ENCODE assay signal across 11 cellular contexts in the genomic region with DNA sequence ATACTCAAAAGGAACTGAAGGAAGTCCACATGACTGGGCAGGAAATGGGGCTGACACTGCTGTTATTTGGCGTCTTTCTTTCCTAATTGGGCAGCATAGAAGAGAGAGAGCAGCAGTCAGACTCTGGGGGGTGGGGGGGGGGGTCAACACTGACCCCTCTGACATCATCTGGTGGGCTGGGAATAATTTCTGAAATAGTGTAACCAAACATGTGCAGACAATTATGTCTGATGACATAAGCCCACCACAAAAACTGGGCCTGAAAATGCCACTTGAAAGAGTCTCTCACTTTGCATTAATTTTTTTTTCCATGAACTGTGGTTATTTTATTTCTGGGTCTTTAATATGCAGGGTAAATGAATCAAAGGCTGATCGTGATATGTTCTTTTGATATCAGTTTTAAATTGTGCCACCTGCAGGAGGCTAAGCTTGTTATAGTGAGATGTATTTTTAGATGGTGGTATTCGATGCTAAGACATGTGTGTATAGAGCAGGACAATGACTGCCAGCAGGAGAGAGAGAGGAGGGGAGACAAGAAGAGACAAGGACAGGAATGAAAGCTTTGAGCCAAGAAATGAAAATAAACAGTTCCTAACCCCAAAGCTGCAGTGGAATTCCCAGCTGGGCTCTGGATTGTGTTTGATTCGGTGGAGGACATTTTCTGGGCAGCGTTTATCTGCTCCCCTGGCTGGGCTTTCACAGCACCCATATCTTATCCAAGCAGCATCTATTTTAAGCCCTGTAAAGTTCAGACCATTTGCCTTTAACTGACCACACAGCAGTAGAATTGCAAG.
A peak's percentile ranks its signal among the peaks of the same experiment; 100 is the strongest.
DNase-seq lines count a peak whose midpoint lies in the region; ATAC-seq and TF ChIP-seq lines count a peak whose summit lies in the region.
"Had no signal": no experiment of that assay in that cellular context is flagged by ENCODE, and none has a peak within 500 bp of the region (broad histone marks: within the 10 kb centered on the region; RNA-seq: fewer than 3 reads in every experiment).

No MANE protein-coding gene starts in this region.

- H2BK5ac ChIP-seq in IMR-90 (ENCODE audit: low read depth, low read length, poor library complexity, severe bottlenecking) (no peak overlapping the region), mesenchymal stem cell (ENCODE audit: low read depth, low read length, poor library complexity, severe bottlenecking) (no peak overlapping the region)

- H3K18ac ChIP-seq in IMR-90 (ENCODE audit: low read depth, low read length) (no peak overlapping the region), mesenchymal stem cell (ENCODE audit: low read depth in 1 of 2, low read length in 2 of 2) (no peak overlapping the region)

- H3K4me2 ChIP-seq in IMR-90 (ENCODE audit: low read depth, low read length) (0 out of 2 replicates have a peak overlapping the region, but pooled peaks have one; percentile 21), mesenchymal stem cell (ENCODE audit: low read length, poor library complexity, severe bottlenecking) (no peak overlapping the region), osteoblast (ENCODE audit: insufficient read depth, low read length) (no peak overlapping the region)

- peaks cover 2% of the 10 kb centered on the region; the same call in 1 of the 2 replicates for H3K9me1 ChIP-seq in IMR-90 (ENCODE audit: insufficient read depth, low read length)

- H2AFZ ChIP-seq in IMR-90 (replicated peaks; ENCODE audit: low read length, poor library complexity): peak overlapping the region; percentile 0
- H2AFZ ChIP-seq in mesenchymal stem cell (ENCODE audit: low read depth, low read length): no peak overlapping the region
- no peak overlapping the region for H2AFZ ChIP-seq in osteoblast (ENCODE audit: low read length)

- H3K27me3 ChIP-seq in IMR-90 (ENCODE audit: control insufficient read depth, insufficient read depth, low read length) (no peaks in the 10 kb centered on the region), ectodermal cell (ENCODE audit: control insufficient read depth, insufficient read depth, low read length, poor library complexity, severe bottlenecking) (no peaks in the 10 kb centered on the region), mesenchymal stem cell (ENCODE audit: control insufficient read depth in 1 of 2, insufficient read depth in 1 of 2, low read length in 2 of 2) (no peaks in the 10 kb centered on the region), tibial artery (no peaks in the 10 kb centered on the region), osteoblast (ENCODE audit: insufficient read depth, low read length) (no peaks in the 10 kb centered on the region), Peyer's patch (no peaks in the 10 kb centered on the region)

- H2BK20ac ChIP-seq in IMR-90 (ENCODE audit: low read depth, low read length): no peak overlapping the region

- ATAC-seq in IMR-90 (ENCODE audit: low read depth) (peak; percentile 88), HG02642 (IDR thresholded peaks at IDR 0.05; ENCODE audit: poor library complexity, unreplicated experiment) (no peak)

- no TSS peak for BruUV-seq in IMR-90 (replicated peaks; lab: Mats Ljungman, UMichigan)

- H3K14ac ChIP-seq in IMR-90 (replicated peaks; ENCODE audit: low read depth, low read length) (no peak overlapping the region), mesenchymal stem cell (ENCODE audit: low read length in 2 of 2) (no peak overlapping the region)

- no peak overlapping the region; the same call in 1 of the 2 replicates for H4K5ac ChIP-seq in IMR-90 (ENCODE audit: low read depth, low read length)

- H3K4me1 ChIP-seq in IMR-90 (ENCODE audit: control insufficient read depth, insufficient read depth, low read length) (peaks cover 5% of the 10 kb centered on the region), ectodermal cell (ENCODE audit: control insufficient read depth, insufficient read depth, low read length) (peaks cover 15% of the 10 kb centered on the region), mesenchymal stem cell (ENCODE audit: control insufficient read depth, insufficient read depth, low read depth, low read length) (no peaks in the 10 kb centered on the region), tibial artery (peaks cover 0 to 18% (median 10%) of the 10 kb centered on the region in 4 donors), osteoblast (ENCODE audit: insufficient read depth, low read length) (no peaks in the 10 kb centered on the region), Peyer's patch (no peaks in the 10 kb centered on the region)

- H4K20me1 ChIP-seq in IMR-90 (ENCODE audit: insufficient read depth, low read length) (no peaks in the 10 kb centered on the region), osteoblast (ENCODE audit: insufficient read depth, low read length) (no peaks in the 10 kb centered on the region)

- H3K4ac ChIP-seq in IMR-90 (ENCODE audit: low read depth, low read length) (no peak overlapping the region), mesenchymal stem cell (ENCODE audit: low read depth in 1 of 2, low read length in 2 of 2) (no peak overlapping the region)

- H3K23ac ChIP-seq in IMR-90 (ENCODE audit: low read depth, low read length) (0 out of 2 replicates have a peak overlapping the region, but pooled peaks have one; percentile 9), mesenchymal stem cell (ENCODE audit: low read length in 2 of 2) (no peak overlapping the region)

- H3K79me1 ChIP-seq in IMR-90 (ENCODE audit: low read depth in 1 of 2, low read length in 2 of 2) (no peaks in the 10 kb centered on the region), mesenchymal stem cell (replicated peaks; ENCODE audit: low read length, poor library complexity, severe bottlenecking) (no peaks in the 10 kb centered on the region)

- H4K91ac ChIP-seq in IMR-90 (ENCODE audit: insufficient read depth, low read depth, low read length): no peak overlapping the region
- H4K91ac ChIP-seq in mesenchymal stem cell (ENCODE audit: low read length): no peak overlapping the region

- no peak for TF ChIP-seq RAD21 in IMR-90 (IDR thresholded peaks at IDR 0.05; ENCODE audit: low read length)

- H2AK5ac ChIP-seq in IMR-90 (ENCODE audit: low read depth, low read length) (no peak overlapping the region), mesenchymal stem cell (ENCODE audit: low read length, severe bottlenecking) (no peak overlapping the region)

- H3K9me3 ChIP-seq in IMR-90 (ENCODE audit: control insufficient read depth, insufficient read depth, low read length): no peaks in the 10 kb centered on the region
- H3K9me3 ChIP-seq in ectodermal cell (ENCODE audit: control insufficient read depth, low read length): no peaks in the 10 kb centered on the region
- no peaks in the 10 kb centered on the region for H3K9me3 ChIP-seq in mesenchymal stem cell (ENCODE audit: control insufficient read depth, low read length)
- H3K9me3 ChIP-seq in tibial artery: no peaks in the 10 kb centered on the region
- H3K9me3 ChIP-seq in osteoblast (ENCODE audit: low read depth, low read length): no peaks in the 10 kb centered on the region
- no peaks in the 10 kb centered on the region for H3K9me3 ChIP-seq in Peyer's patch

- H4K8ac ChIP-seq in IMR-90 (ENCODE audit: low read depth in 2 of 2, low read length in 2 of 2) (no peak overlapping the region), mesenchymal stem cell (ENCODE audit: low read length) (no peak overlapping the region)

- H2BK12ac ChIP-seq in mesenchymal stem cell (ENCODE audit: low read length in 2 of 2): no peak overlapping the region

- POLR2A ChIA-PET in IMR-90 (lab: Charles Lee; ENCODE audit: unreplicated experiment): no interaction called here

- intact Hi-C loops in IMR-90 (cut with micrococcal nuclease): no loop called here
- intact Hi-C loops in tibial artery (cut with DNase I; ENCODE audit: low total_unique reads): no loop called here

- H3K79me2 ChIP-seq in osteoblast (ENCODE audit: insufficient read depth, low read length): no peaks in the 10 kb centered on the region

- H3K36me3 ChIP-seq in IMR-90 (ENCODE audit: control insufficient read depth, insufficient read depth, low read length) (peaks cover 27% of the 10 kb centered on the region), ectodermal cell (ENCODE audit: control insufficient read depth, insufficient read depth, low read length) (peaks cover 14% of the 10 kb centered on the region), mesenchymal stem cell (ENCODE audit: control insufficient read depth in 1 of 2, insufficient read depth in 2 of 2, low read depth in 1 of 2, low read length in 2 of 2) (peaks cover 6 to 82% of the 10 kb centered on the region in 2 experiments), tibial artery (peaks cover 6 to 40% (median 32%) of the 10 kb centered on the region in 3 donors), osteoblast (ENCODE audit: insufficient read depth, low read length) (no peaks in the 10 kb centered on the region), Peyer's patch (peaks cover 0 to 20% (median 0%) of the 10 kb centered on the region in 3 donors)

- in situ Hi-C loops in IMR-90 (cut with MboI; ENCODE audit: low sequenced_read_pairs): no loop called here

- H2AK9ac ChIP-seq in IMR-90 (replicated peaks; ENCODE audit: low read depth, low read length, poor library complexity): no peak overlapping the region

- H2BK120ac ChIP-seq in IMR-90 (ENCODE audit: low read depth, low read length) (no peak overlapping the region; the same call in 1 of the 2 replicates), mesenchymal stem cell (ENCODE audit: low read depth, low read length) (no peak overlapping the region)

- H3K9ac ChIP-seq in IMR-90 (ENCODE audit: low read depth, low read length) (no peak overlapping the region), mesenchymal stem cell (ENCODE audit: low read length) (no peak overlapping the region)

- no peak overlapping the region for H3K4me3 ChIP-seq in IMR-90 (ENCODE audit: insufficient read depth, low read depth, low read length)
- no peak overlapping the region for H3K4me3 ChIP-seq in ectodermal cell (ENCODE audit: insufficient read depth, low read depth, low read length)
- H3K4me3 ChIP-seq in mesenchymal stem cell (ENCODE audit: insufficient read depth in 1 of 2, low read depth in 1 of 2, low read length in 2 of 2): no peak overlapping the region
- H3K4me3 ChIP-seq in tibial artery: no peak overlapping the region
- no peak overlapping the region for H3K4me3 ChIP-seq in osteoblast (ENCODE audit: insufficient read depth, low read length)
- H3K4me3 ChIP-seq in Peyer's patch: no peak overlapping the region

- H2BK15ac ChIP-seq in IMR-90 (ENCODE audit: low read depth, low read length) (no peak overlapping the region), mesenchymal stem cell (ENCODE audit: low read depth, poor library complexity, severe bottlenecking) (no peak overlapping the region)

- no peak for TF ChIP-seq POLR2A in IMR-90 (IDR thresholded peaks at IDR 0.05; ENCODE audit: low read depth, low read length)
- no peak for TF ChIP-seq POLR2A in Peyer's patch (IDR thresholded peaks at IDR 0.05)

- peak; percentile 79 for DNase-seq in IMR-90
- peak; percentile 77 for DNase-seq in mesenchymal stem cell
- DNase-seq in tibial artery: no peak
- no peak for DNase-seq in cerebellum (ENCODE audit: low spot score)
- no peak for DNase-seq in osteoblast (ENCODE audit: insufficient read length, low spot score, missing footprints)
- DNase-seq in Peyer's patch: no peak
- DNase-seq: islet precursor cell; RPMI8226; stimulated activated CD4-positive, alpha-beta T cell treated with anti-CD3 and anti-CD28 coated beads, Interleukin-2, amount 100 ng/mL, for 48 hours had no signal

- H3K27ac ChIP-seq in IMR-90 (ENCODE audit: insufficient read depth, low read length) (no peak overlapping the region), ectodermal cell (ENCODE audit: insufficient read depth, low read depth, low read length, poor library complexity, severe bottlenecking) (peak overlapping the region; percentile 22), mesenchymal stem cell (ENCODE audit: low read length, poor library complexity, severe bottlenecking) (peak overlapping the region; percentile 21), tibial artery (peak overlapping the region; percentile 10 to 41), osteoblast (ENCODE audit: low read depth, low read length) (no peak overlapping the region), Peyer's patch (peak overlapping the region in 1 of 4 donors; percentile 63)

- no peak overlapping the region for H3K56ac ChIP-seq in IMR-90 (ENCODE audit: extremely low read depth, insufficient read depth, low read length)

- CTCF ChIA-PET in IMR-90 (lab: Yijun Ruan, JAX): interaction anchor here (1.2 kb wide), 1 partner anchor 263 kb away, joined by 4 read pairs; no protein-coding TSS in a partner anchor

- TF ChIP-seq CTCF in IMR-90 (conservative IDR thresholded peaks at IDR 0.05; ENCODE audit: low read depth, low read length) (0 out of 2 replicates have a peak, but pooled peaks have one; percentile 16), tibial artery (IDR thresholded peaks at IDR 0.05) (no peak), osteoblast (IDR thresholded peaks at IDR 0.05; ENCODE audit: extremely low read depth, low read depth, low read length) (no peak), Peyer's patch (IDR thresholded peaks at IDR 0.05) (no peak)

- dilution Hi-C loops in IMR-90 (cut with HindIII; ENCODE audit: low sequenced_read_pairs, unreplicated experiment): no loop called here

- 33% methylated on average over 3 of the region's 5 CpGs; no CpG with 5 or more reads in 1 of the 2 experiments for whole genome bisulfite sequencing in IMR-90 (ENCODE audit: extremely low coverage in 2 of 2, insufficient read length in 1 of 2), 2 experiments
- 67 to 71% methylated on average over 5 of the region's 5 CpGs for WGBS in ectodermal cell, 2 experiments
- WGBS in mesenchymal stem cell: 59% methylated on average over 4 of the region's 5 CpGs

Comparison
In these comparisons a context has a peak if more than half of its experiments do, and no peak if none do; other contexts are left out.
1. DNase-seq: peak in IMR-90 (single experiment) and mesenchymal stem cell (single experiment); none in tibial artery (0 of 2), cerebellum (single experiment), osteoblast (single experiment) and Peyer's patch (0 of 3).
2. H3K27ac ChIP-seq: peak in ectodermal cell (single experiment), mesenchymal stem cell (single experiment) and tibial artery (2 of 2); none in IMR-90 (single experiment) and osteoblast (single experiment).